15 cellular contexts compared by ENCODE assay signal in the genomic region with DNA sequence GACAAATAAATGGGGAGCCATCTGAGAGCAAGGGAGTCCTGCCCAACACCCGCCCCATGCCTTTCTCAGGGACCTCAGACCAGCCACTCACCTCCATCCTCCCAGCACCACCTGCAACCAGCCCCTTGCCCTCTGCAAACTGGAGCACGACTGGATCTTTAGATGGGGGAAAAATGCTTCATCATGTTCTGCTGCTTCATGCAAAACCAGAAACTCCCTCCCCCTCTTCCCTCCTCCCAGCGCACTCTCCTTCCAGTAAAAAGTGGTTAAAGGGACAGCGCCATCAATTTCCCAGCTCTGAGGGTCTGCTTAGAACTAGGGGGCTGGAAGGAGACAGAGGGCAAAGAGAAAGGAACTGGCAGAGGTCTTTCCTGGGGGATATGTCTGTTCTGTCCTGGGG. TPM values are rescaled to one million over a fixed set of nuclear protein-coding genes. Genes with fewer than 3 reads are reported as not detected.
DNase-seq lines count a peak whose midpoint lies in the region; ATAC-seq and TF ChIP-seq lines count a peak whose summit lies in the region.
"Had no signal": no experiment of that assay in that cellular context is flagged by ENCODE, and none has a peak within 500 bp of the region (broad histone marks: within the 10 kb centered on the region; RNA-seq: fewer than 3 reads in every experiment).

No MANE protein-coding gene starts in this region.

- H3K27me3 ChIP-seq in foreskin keratinocyte = peaks cover 62% of the 10 kb centered on the region

- H3K4me1 ChIP-seq in foreskin keratinocyte = no peaks in the 10 kb centered on the region

- H3K27ac ChIP-seq in VCaP (peak overlapping the region; percentile 68), foreskin keratinocyte (no peak overlapping the region)
- H3K27ac ChIP-seq: breast epithelium, thoracic aorta had no signal

- intact Hi-C loops in Right ventricle myocardium superior (cut with DNase I) = no loop called here

- no peak for TF ChIP-seq CTCF in VCaP (conservative IDR thresholded peaks at IDR 0.05)
- TF ChIP-seq CTCF in foreskin keratinocyte (conservative IDR thresholded peaks at IDR 0.05) = no peak

- ATAC-seq in foreskin keratinocyte (no peak), Right ventricle myocardium superior (ENCODE audit: poor library complexity) (no peak)

- DNase-seq in NCI-H1417 (lab: John Stamatoyannopoulos, UW) (peak in 2 of 3 experiments; percentile 5 to 9), NCI-H1417 treated with DMSO at 0.1 percent for 48 hours (lab: John Stamatoyannopoulos, UW) (no peak), left kidney (ENCODE audit: low read depth, low spot score) (peak; percentile 42), foreskin keratinocyte (no peak), Right ventricle myocardium superior (no peak), NCI-H128 (lab: John Stamatoyannopoulos, UW; ENCODE audit: unreplicated experiment) (no peak)
- DNase-seq in Jurkat, Clone E6-1 (ENCODE audit: low read depth, low spot score) = no peak
- DNase-seq: activated B cell treated with CpG ODN at 0.5 μM for 24 hours, NCI-H146 had no signal

- peak overlapping the region; percentile 24 for H3K4me3 ChIP-seq in Jurkat, Clone E6-1 (ENCODE audit: low read length)
- H3K4me3 ChIP-seq: breast epithelium, thoracic aorta had no signal

RNA-seq across cellular contexts. Expression of a gene that starts 2.1 kb away (rescaled TPM):
- polyA plus RNA-seq in Jurkat, Clone E6-1 (2012; ENCODE audit: insufficient read depth, insufficient read length) = not detected
- 1.6 and 1.9 TPM in 2 replicates for total RNA-seq in foreskin keratinocyte
- 1.3 and 1.6 TPM in 2 replicates for polyA plus RNA-seq in foreskin keratinocyte
- total RNA-seq in Right ventricle myocardium superior = 0.16 TPM

RNA-seq across cellular contexts. Expression of a gene that starts 39.5 kb away (rescaled TPM):
- not detected for polyA plus RNA-seq in Jurkat, Clone E6-1 (2012; ENCODE audit: insufficient read depth, insufficient read length)
- total RNA-seq in foreskin keratinocyte (not detected in 2 replicates), Right ventricle myocardium superior (not detected)
- not detected in 2 replicates for polyA plus RNA-seq in foreskin keratinocyte
- total RNA-seq: activated B cell treated with CpG ODN at 0.5 μM for 24 hours, breast epithelium, glomerular endothelial cell, myocyte, SK-MEL-5, thoracic aorta had no signal

Comparison
In these comparisons a context has a peak if more than half of its experiments do, and no peak if none do; other contexts are left out.
1. DNase-seq: peak in NCI-H1417 (2 of 3) and left kidney (single experiment); none in NCI-H1417 treated with DMSO at 0.1 percent for 48 hours (single experiment), Jurkat, Clone E6-1 (single experiment), foreskin keratinocyte (0 of 2), Right ventricle myocardium superior (single experiment) and NCI-H128 (single experiment).